8 cellular contexts compared by ENCODE assay signal in the genomic region with DNA sequence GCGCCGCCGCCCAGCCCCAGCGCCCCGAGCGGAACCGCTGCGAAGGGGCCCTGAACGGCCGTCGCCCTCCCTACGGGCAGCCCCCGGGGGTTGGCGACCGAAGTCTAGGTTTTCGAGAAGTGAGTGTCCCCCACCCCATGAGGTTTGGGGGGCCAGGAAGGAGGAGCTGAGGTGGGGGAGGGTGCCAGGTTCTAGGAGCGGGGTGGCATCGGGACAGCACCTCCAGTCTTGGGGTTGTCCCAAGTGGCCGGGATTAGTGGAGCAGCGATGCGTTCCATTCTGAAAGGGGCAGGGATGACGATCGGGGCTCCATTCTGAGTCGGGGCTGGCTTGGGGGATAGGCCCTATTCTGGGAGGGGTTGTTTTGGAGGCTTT. TPM values are rescaled to one million over a fixed set of nuclear protein-coding genes. Genes with fewer than 3 reads are reported as not detected.
A peak's percentile ranks its signal among the peaks of the same experiment; 100 is the strongest.
DNase-seq lines count a peak whose midpoint lies in the region; ATAC-seq and TF ChIP-seq lines count a peak whose summit lies in the region.

No MANE protein-coding gene starts in this region.

- H3K27ac ChIP-seq in angular gyrus (ENCODE audit: low read depth, low read length): peak overlapping the region; percentile 62
- no peak overlapping the region for H3K27ac ChIP-seq in iPS-18a (ENCODE audit: low read length)

- H3K27me3 ChIP-seq in iPS-18a (ENCODE audit: control insufficient read depth, insufficient read depth, low read length): peaks cover 4% of the 10 kb centered on the region

- no peaks in the 10 kb centered on the region for H3K9me3 ChIP-seq in iPS-18a (ENCODE audit: control insufficient read depth, low read depth, low read length)

- peak overlapping the region; percentile 17 for H3K27ac Mint-ChIP-seq in Calu3 (ENCODE audit: unreplicated experiment)
- peak overlapping the region; percentile 90 for H3K27ac Mint-ChIP-seq in stimulated activated naive B cell treated with anti-CD40 and anti-IgM and Interleukin-4, amounts not matched to agents 10 μg/mL and 1 μg/mL and 100 μg/mL, for 72 hours

- no peak for TF ChIP-seq CTCF in Calu3 (IDR thresholded peaks at IDR 0.05; ENCODE audit: unreplicated experiment)

- H3K9ac ChIP-seq in iPS-18a (ENCODE audit: low read length): peak overlapping the region; percentile 20

- H3K9me3 Mint-ChIP-seq in Calu3 (ENCODE audit: low read depth, unreplicated experiment): no peaks in the 10 kb centered on the region
- H3K9me3 Mint-ChIP-seq in stimulated activated naive B cell treated with anti-CD40 and anti-IgM and Interleukin-4, amounts not matched to agents 10 μg/mL and 1 μg/mL and 100 μg/mL, for 72 hours: no peaks in the 10 kb centered on the region

- BruUV-seq in Calu3 (replicated peaks; lab: Mats Ljungman, UMichigan): no TSS peak

- CTCF ChIA-PET in Calu3 (lab: Charles Lee): interaction anchor here (1.5 kb wide), 1 partner anchor 72 kb away, joined by 5 read pairs; the partner anchor contains the start of gene BATF2

- no peaks in the 10 kb centered on the region for H3K36me3 ChIP-seq in iPS-18a (ENCODE audit: control insufficient read depth, low read depth, low read length)

- H3K4me3 ChIP-seq in iPS-18a (ENCODE audit: low read length): peak overlapping the region; percentile 68

- intact Hi-C loops in Calu3 (cut with micrococcal nuclease; ENCODE audit: unreplicated experiment) (no loop called here), sciatic nerve (cut with DNase I) (loop anchor here (10.0 kb wide), 1 partner anchor 190 kb away; the partner anchor contains the start of genes TM7SF2 and ZNHIT2)

- peak overlapping the region; percentile 84 for H3K4me3 Mint-ChIP-seq in Calu3 (ENCODE audit: low read depth, unreplicated experiment)
- peak overlapping the region; percentile 93 to 100 for H3K4me3 Mint-ChIP-seq in stimulated activated naive B cell treated with anti-CD40 and anti-IgM and Interleukin-4, amounts not matched to agents 10 μg/mL and 1 μg/mL and 100 μg/mL, for 72 hours

- DNase-seq in Calu3 (no peak), HK-2 (ENCODE audit: unreplicated experiment) (peak; percentile 21), sciatic nerve (ENCODE audit: low spot score) (no peak)
- DNase-seq in stimulated activated naive B cell treated with anti-CD40 and anti-IgM and Interleukin-4, amounts not matched to agents 10 μg/mL and 1 μg/mL and 100 μg/mL, for 72 hours: no peak

- peaks cover 20% of the 10 kb centered on the region for H3K36me3 Mint-ChIP-seq in Calu3 (ENCODE audit: insufficient read depth, unreplicated experiment)
- peaks cover 14 to 22% of the 10 kb centered on the region in 2 donors for H3K36me3 Mint-ChIP-seq in stimulated activated naive B cell treated with anti-CD40 and anti-IgM and Interleukin-4, amounts not matched to agents 10 μg/mL and 1 μg/mL and 100 μg/mL, for 72 hours

- H3K4me1 ChIP-seq in iPS-18a (ENCODE audit: control insufficient read depth, low read depth, low read length): peaks cover 5% of the 10 kb centered on the region

- peak; percentile 2 to 23 for ATAC-seq in stimulated activated naive B cell treated with anti-CD40 and anti-IgM and Interleukin-4, amounts not matched to agents 10 μg/mL and 1 μg/mL and 100 μg/mL, for 72 hours (replicated peaks)
- ATAC-seq in GM21423 (IDR thresholded peaks at IDR 0.05; ENCODE audit: unreplicated experiment) (no peak), HG02870 (IDR thresholded peaks at IDR 0.05; ENCODE audit: unreplicated experiment) (no peak), sciatic nerve (no peak)

- peaks cover 8% of the 10 kb centered on the region for H3K4me1 Mint-ChIP-seq in Calu3 (ENCODE audit: low read depth, unreplicated experiment)
- H3K4me1 Mint-ChIP-seq in stimulated activated naive B cell treated with anti-CD40 and anti-IgM and Interleukin-4, amounts not matched to agents 10 μg/mL and 1 μg/mL and 100 μg/mL, for 72 hours: peaks cover 20 to 34% of the 10 kb centered on the region in 2 donors

- H3K27me3 Mint-ChIP-seq in Calu3 (ENCODE audit: unreplicated experiment): no peaks in the 10 kb centered on the region
- H3K27me3 Mint-ChIP-seq in stimulated activated naive B cell treated with anti-CD40 and anti-IgM and Interleukin-4, amounts not matched to agents 10 μg/mL and 1 μg/mL and 100 μg/mL, for 72 hours: no peaks in the 10 kb centered on the region

RNA-seq across cellular contexts. Expression of gene PPP2R5B, which starts 0.4 kb away (rescaled TPM):
- total RNA-seq in Calu3 (2022): 9.9 and 12.2 TPM in 2 replicates
- total RNA-seq in sciatic nerve: 21.1 TPM

RNA-seq across cellular contexts. Expression of gene ATG2A, which starts 7.9 kb away (rescaled TPM):
- 29.6 and 35.8 TPM in 2 replicates for total RNA-seq in Calu3 (2022)
- total RNA-seq in sciatic nerve: 28.0 TPM

RNA-seq across cellular contexts. Expression of gene GPHA2, which starts 10.8 kb away (rescaled TPM):
- not detected in 2 replicates for total RNA-seq in Calu3 (2022)
- not detected for total RNA-seq in sciatic nerve

RNA-seq across cellular contexts. Expression of gene EHD1, which starts 46.5 kb away (rescaled TPM):
- 92.8 and 101 TPM in 2 replicates for total RNA-seq in Calu3 (2022)
- total RNA-seq in sciatic nerve: 64.5 TPM

RNA-seq across cellular contexts. Expression of gene MAJIN, which starts 47.0 kb away (rescaled TPM):
- 0.56 TPM in 1 of 2 replicates, not detected in the other for total RNA-seq in Calu3 (2022)
- total RNA-seq in sciatic nerve: not detected

Comparison
In these comparisons a context has a peak if more than half of its experiments do, and no peak if none do; other contexts are left out.
1. ATAC-seq: peak in stimulated activated naive B cell treated with anti-CD40 and anti-IgM and Interleukin-4, amounts not matched to agents 10 μg/mL and 1 μg/mL and 100 μg/mL, for 72 hours (2 of 2); none in GM21423 (single experiment), HG02870 (single experiment) and sciatic nerve (single experiment).